8 cellular contexts compared by ENCODE assay signal in genomic region chr7:73555411-73555982, GRCh38. TPM values are rescaled to one million over a fixed set of nuclear protein-coding genes. Genes with fewer than 3 reads are reported as not detected.
A peak's percentile ranks its signal among the peaks of the same experiment; 100 is the strongest.
DNase-seq lines count a peak whose midpoint lies in the region; ATAC-seq and TF ChIP-seq lines count a peak whose summit lies in the region.

No MANE protein-coding gene starts in this region.

- peaks cover 24% of the 10 kb centered on the region for H3K36me3 Mint-ChIP-seq in HFFc6 (ENCODE audit: low read depth)
- H3K36me3 Mint-ChIP-seq in MCF 10A (ENCODE audit: insufficient read depth, unreplicated experiment) = peaks cover 33% of the 10 kb centered on the region
- peaks cover 0 to 4% of the 10 kb centered on the region in 2 donors for H3K36me3 Mint-ChIP-seq in naive B cell

- H3K4me1 Mint-ChIP-seq in HFFc6 (ENCODE audit: low read depth) (peaks cover 37% of the 10 kb centered on the region), MCF 10A (ENCODE audit: insufficient read depth, unreplicated experiment) (peaks cover 27% of the 10 kb centered on the region), naive B cell (peaks cover 18 to 33% (median 29%) of the 10 kb centered on the region in 3 donors)

- POLR2A ChIA-PET in MCF 10A (lab: Yijun Ruan, JAX) = interaction anchor here (0.6 to 3.4 kb wide), 5 partner anchors 13 to 271 kb away, joined by 3 to 57 read pairs (median 10); partner anchors contain the start of genes BAZ1B and TBL2

- intact Hi-C loops in MCF 10A (cut with micrococcal nuclease) = no loop called here

- DNase-seq in AG09309 (ENCODE audit: low read depth) = no peak
- DNase-seq in HFFc6 = no peak
- DNase-seq in MCF 10A (ENCODE audit: unreplicated experiment) = no peak
- DNase-seq in naive B cell = no peak
- DNase-seq in amygdala (lab: John Stamatoyannopoulos, UW) = no peak
- DNase-seq in DMS53 treated with DMSO at 0.1 percent for 48 hours (lab: John Stamatoyannopoulos, UW; ENCODE audit: unreplicated experiment) = no peak
- DNase-seq in HuH-7.5 (ENCODE audit: low spot score) = no peak

- H3K9me3 Mint-ChIP-seq in HFFc6 (no peaks in the 10 kb centered on the region), MCF 10A (ENCODE audit: unreplicated experiment) (no peaks in the 10 kb centered on the region), naive B cell (no peaks in the 10 kb centered on the region)

- CTCF ChIA-PET in MCF 10A (lab: Yijun Ruan, JAX) = interaction anchor here (1.1 to 1.5 kb wide), 2 partner anchors 36 to 170 kb away, joined by 3 to 5 read pairs; no protein-coding TSS in a partner anchor

- TF ChIP-seq CTCF in AG09309 (IDR thresholded peaks at IDR 0.05; ENCODE audit: control insufficient read depth, insufficient read depth, low read depth, low read length, missing control alignments) = no peak
- no peak for TF ChIP-seq CTCF in HFFc6 (IDR thresholded peaks at IDR 0.05)
- TF ChIP-seq CTCF in MCF 10A (IDR thresholded peaks at IDR 0.05; ENCODE audit: unreplicated experiment) = no peak

- H3K4me3 Mint-ChIP-seq in HFFc6 (peak overlapping the region; percentile 96), MCF 10A (ENCODE audit: unreplicated experiment) (peak overlapping the region; percentile 75), naive B cell (peak overlapping the region; percentile 84 to 94 (median 92))

- no peaks in the 10 kb centered on the region for H3K27me3 Mint-ChIP-seq in HFFc6 (ENCODE audit: insufficient read depth)
- no peaks in the 10 kb centered on the region for H3K27me3 Mint-ChIP-seq in MCF 10A (ENCODE audit: insufficient read depth, unreplicated experiment)
- no peaks in the 10 kb centered on the region for H3K27me3 Mint-ChIP-seq in naive B cell

- H3K4me3 ChIP-seq in AG09309 (ENCODE audit: control insufficient read depth, low read depth, low read length) = peak overlapping the region; percentile 84; the same call in 1 of the 2 replicates

- no peak for ATAC-seq in naive B cell (ENCODE audit: low read depth in 2 of 2)
- ATAC-seq in HG03135 (IDR thresholded peaks at IDR 0.05; ENCODE audit: unreplicated experiment) = no peak

- no TSS peak for BruUV-seq in MCF 10A (replicated peaks; lab: Mats Ljungman, UMichigan)

- H3K27ac Mint-ChIP-seq in HFFc6 = peak overlapping the region; percentile 67
- H3K27ac Mint-ChIP-seq in MCF 10A (ENCODE audit: low read depth, unreplicated experiment) = peak overlapping the region; percentile 95
- peak overlapping the region; percentile 37 to 97 (median 88) for H3K27ac Mint-ChIP-seq in naive B cell

RNA-seq across cellular contexts. Expression of gene BCL7B, which starts 2.0 kb away (rescaled TPM):
- 10 to 100 TPM; 46.7 to 58.1 (median 50.0) TPM for total RNA-seq in HFFc6 (2021; fragmentation: NEBNext Ultra II Directional; extraction: Animal tissue kit (Norgen Biotek cat#: 25700))
- total RNA-seq in MCF 10A (2022) = 66.5 and 73.3 TPM in 2 replicates
- 100 to 1,000 TPM in 1 of 6 donors, 10 to 100 TPM in 5; 83.3 to 112 (median 88.9) TPM for polyA plus RNA-seq in naive B cell (ENCODE audit: low read depth in 6 of 6)

RNA-seq across cellular contexts. Expression of gene TBL2, which starts 22.9 kb away (rescaled TPM):
- total RNA-seq in HFFc6 (2021; fragmentation: NEBNext Ultra II Directional; extraction: Animal tissue kit (Norgen Biotek cat#: 25700)) = 10 to 100 TPM; 34.3 to 48.1 (median 38.8) TPM
- 44.0 and 47.0 TPM in 2 replicates for total RNA-seq in MCF 10A (2022)
- polyA plus RNA-seq in naive B cell (ENCODE audit: low read depth in 6 of 6) = 10 to 100 TPM; 15.6 to 34.0 (median 21.3) TPM

RNA-seq across cellular contexts. Expression of gene BAZ1B, which starts 33.4 kb away (rescaled TPM):
- total RNA-seq in HFFc6 (2021; fragmentation: NEBNext Ultra II Directional; extraction: Animal tissue kit (Norgen Biotek cat#: 25700)) = 10 to 100 TPM; 54.0 to 66.5 (median 63.8) TPM
- total RNA-seq in MCF 10A (2022) = 84.0 and 86.7 TPM in 2 replicates
- polyA plus RNA-seq in naive B cell (ENCODE audit: low read depth in 6 of 6) = 10 to 100 TPM in 5 of 6 donors, 1 to 10 TPM in 1; 8.6 to 31.2 (median 13.5) TPM
